8 cellular contexts compared by ENCODE assay signal in the genomic region with DNA sequence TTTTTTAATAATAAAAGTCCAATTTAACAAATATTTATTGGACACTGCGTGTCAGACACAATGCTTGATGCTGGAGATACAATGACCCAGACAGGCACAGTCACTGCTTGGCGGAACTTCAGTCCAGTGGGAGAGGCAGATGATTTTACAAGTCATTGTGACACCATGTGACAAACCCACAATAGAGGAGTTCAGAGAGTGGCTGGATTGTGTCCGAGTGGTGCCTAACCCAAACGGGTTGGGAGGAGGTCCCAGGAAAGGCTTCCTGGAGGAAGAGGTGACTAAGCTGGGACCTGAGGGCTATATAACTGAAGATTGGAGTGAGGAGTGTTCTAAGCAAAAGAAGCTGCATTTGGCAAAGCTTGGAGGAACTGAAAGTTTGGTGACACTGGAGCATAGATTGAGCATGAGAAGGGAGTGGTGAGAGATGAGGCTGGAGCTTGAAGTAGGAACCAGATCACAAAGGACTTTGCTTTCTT. TPM values are rescaled to one million over a fixed set of nuclear protein-coding genes. Genes with fewer than 3 reads are reported as not detected.
A peak's percentile ranks its signal among the peaks of the same experiment; 100 is the strongest.
DNase-seq lines count a peak whose midpoint lies in the region; ATAC-seq, FAIRE-seq and TF ChIP-seq lines count a peak whose summit lies in the region.

No MANE protein-coding gene starts in this region.

- dilution Hi-C loops in endothelial cell of umbilical vein (cut with MboI; ENCODE audit: extremely low pct_ligation_motif_present, low sequenced_read_pairs) = no loop called here

- POLR2A ChIA-PET in endothelial cell of umbilical vein (lab: Charles Lee) = no interaction called here

- no peaks in the 10 kb centered on the region for H3K9me3 ChIP-seq in endothelial cell of umbilical vein (replicated peaks; ENCODE audit: control insufficient read depth, insufficient read depth, low read length)

- no peak for TF ChIP-seq CTCF in endothelial cell of umbilical vein (IDR thresholded peaks at IDR 0.05; ENCODE audit: extremely low read depth in 1 of 2, insufficient read depth in 1 of 2, low read depth in 1 of 2, low read length in 2 of 2)

- no peaks in the 10 kb centered on the region for H3K27me3 ChIP-seq in endothelial cell of umbilical vein (ENCODE audit: control insufficient read depth in 2 of 2, insufficient read depth in 2 of 2, low read length in 2 of 2)

- no peak for FAIRE-seq in endothelial cell of umbilical vein (lab: Jason Lieb, UNC)

- intact Hi-C loops in endothelial cell of umbilical vein (cut with micrococcal nuclease) = loop anchor here (5.0 kb wide), 1 partner anchor 39 kb away; no protein-coding TSS in a partner anchor
- intact Hi-C loops in posterior cingulate gyrus (cut with DNase I) = no loop called here

- no peak overlapping the region for H3K4me3 ChIP-seq in endothelial cell of umbilical vein (replicated peaks in 1 of 3; ENCODE audit: insufficient read depth in 1 of 3, low read depth in 1 of 3, low read length in 3 of 3)

- peak; percentile 54 for ATAC-seq in GM19351 (IDR thresholded peaks at IDR 0.05; ENCODE audit: unreplicated experiment)
- no peak for ATAC-seq in GM21529 (IDR thresholded peaks at IDR 0.05; ENCODE audit: unreplicated experiment)

- no peak overlapping the region for H3K27ac ChIP-seq in endothelial cell of umbilical vein (ENCODE audit: insufficient read depth, low read depth, low read length)

- peaks cover 3% of the 10 kb centered on the region for H3K9me1 ChIP-seq in endothelial cell of umbilical vein (replicated peaks; ENCODE audit: control insufficient read depth, extremely low read depth, insufficient read depth, low read length)

- H4K20me1 ChIP-seq in endothelial cell of umbilical vein (replicated peaks; ENCODE audit: control insufficient read depth, extremely low read depth, insufficient read depth, low read length) = no peaks in the 10 kb centered on the region

- BruUV-seq in endothelial cell of umbilical vein (replicated peaks; lab: Mats Ljungman, UMichigan) = no TSS peak

- no peak overlapping the region for H3K9ac ChIP-seq in endothelial cell of umbilical vein (replicated peaks; ENCODE audit: extremely low read depth, insufficient read depth, low read length)

- H3K79me2 ChIP-seq in endothelial cell of umbilical vein (ENCODE audit: control insufficient read depth, insufficient read depth, low read length) = peaks cover 5% of the 10 kb centered on the region

- no peaks in the 10 kb centered on the region for H3K36me3 ChIP-seq in endothelial cell of umbilical vein (ENCODE audit: control insufficient read depth in 2 of 2, extremely low read depth in 1 of 2, insufficient read depth in 2 of 2, low read length in 2 of 2)

- peak overlapping the region; percentile 19 for H2AFZ ChIP-seq in endothelial cell of umbilical vein (ENCODE audit: low read depth, low read length)

- H3K4me1 ChIP-seq in endothelial cell of umbilical vein (ENCODE audit: control insufficient read depth, extremely low read depth, insufficient read depth, low read length) = peaks cover 9% of the 10 kb centered on the region

- DNase-seq in M059J (ENCODE audit: low read depth) (peak; percentile 51), endothelial cell of umbilical vein (ENCODE audit: low read depth, low spot score) (no peak), posterior cingulate gyrus (peak in 7 of 10 donors; percentile 23 to 93 (median 69)), DMS 273 treated with DMSO at 0.1 percent for 48 hours (lab: John Stamatoyannopoulos, UW) (no peak), NCI-H510A (lab: John Stamatoyannopoulos, UW) (no peak)
- no peak for DNase-seq in stimulated activated CD4-positive, alpha-beta T cell treated with anti-CD3 and anti-CD28 coated beads, Interleukin-12 subunit alpha, Interleukin-12 subunit beta, amount 100 ng/mL, for 4 hours

- no peak for TF ChIP-seq POLR2A in endothelial cell of umbilical vein (IDR thresholded peaks at IDR 0.05; ENCODE audit: low read depth, low read length)

- H3K4me2 ChIP-seq in endothelial cell of umbilical vein (ENCODE audit: insufficient read depth, low read length) = no peak overlapping the region

- CTCF ChIA-PET in endothelial cell of umbilical vein (lab: Charles Lee) = interaction anchor here (0.8 to 2.0 kb wide), 3 partner anchors 9 to 251 kb away, joined by 3 to 10 read pairs (median 5); no protein-coding TSS in a partner anchor

TF ChIP-seq in endothelial cell of umbilical vein, 7 proteins besides CTCF, POLR2A, EP300 and RAD21:
- TF ChIP-seq GATA2 (IDR thresholded peaks at IDR 0.05; ENCODE audit: insufficient read depth, insufficient read length, low read depth, low read length) = no peak
- no peak for TF ChIP-seq FOS (IDR thresholded peaks at IDR 0.05; ENCODE audit: borderline replicate concordance, insufficient read depth, low read length)

RNA-seq across cellular contexts. Expression of a gene that starts 41.4 kb away (rescaled TPM):
- 8.0 and 12.0 TPM in 2 replicates for total RNA-seq in M059J (2014; rRNA removed; shearing (Covaris generic))
- total RNA-seq in endothelial cell of umbilical vein = 25.9 and 26.4 TPM in 2 replicates
- polyA plus RNA-seq in endothelial cell of umbilical vein = 15.3 and 16.2 TPM in 2 replicates
- 14.1 and 14.5 TPM in 2 replicates for polyA plus RNA-seq in endothelial cell of umbilical vein (2011; cell fraction: cytosol; rRNA removed)
- polyA plus RNA-seq in endothelial cell of umbilical vein (2011; cell fraction: nucleus; rRNA removed) = 30.1 and 40.1 TPM in 2 replicates
- 14.4 and 16.6 TPM in 2 replicates for polyA plus RNA-seq in endothelial cell of umbilical vein (2012)
- polyA minus RNA-seq in endothelial cell of umbilical vein = 27.5 and 28.1 TPM in 2 replicates
- polyA minus RNA-seq in endothelial cell of umbilical vein (2011; cell fraction: cytosol; rRNA and poly(A)+ RNA removed) = 55.4 TPM
- 28.9 and 35.4 TPM in 2 replicates for polyA minus RNA-seq in endothelial cell of umbilical vein (2011; cell fraction: nucleus; rRNA and poly(A)+ RNA removed)

Comparison
In these comparisons a context has a peak if more than half of its experiments do, and no peak if none do; other contexts are left out.
1. DNase-seq: peak in M059J (single experiment) and posterior cingulate gyrus (7 of 10); none in endothelial cell of umbilical vein (single experiment), DMS 273 treated with DMSO at 0.1 percent for 48 hours (single experiment), stimulated activated CD4-positive, alpha-beta T cell treated with anti-CD3 and anti-CD28 coated beads, Interleukin-12 subunit alpha, Interleukin-12 subunit beta, amount 100 ng/mL, for 4 hours (single experiment) and NCI-H510A (single experiment).